Comparison of ENCODE assay signal across 8 cellular contexts in genomic region chr11:62123669-62124185, GRCh38. TPM values are rescaled to one million over a fixed set of nuclear protein-coding genes. Genes with fewer than 3 reads are reported as not detected.
DNase-seq lines count a peak whose midpoint lies in the region; ATAC-seq, FAIRE-seq and TF ChIP-seq lines count a peak whose summit lies in the region.

Gene INCENP (plus strand): TSS chr11:62124011. CDS start chr11:62128162, 4,151 bp downstream.

- TF ChIP-seq CTCF in GM12865 (IDR thresholded peaks at IDR 0.05; ENCODE audit: insufficient read depth, low read depth, low read length, missing control alignments), result no peak
- TF ChIP-seq CTCF in pancreas (IDR thresholded peaks at IDR 0.05), result no peak
- TF ChIP-seq CTCF in tibial artery (IDR thresholded peaks at IDR 0.05), result no peak

- peak; percentile 92 for FAIRE-seq in pancreas (lab: Jason Lieb, UNC)

- H3K27ac ChIP-seq in pancreas, result peak within 1 kb of the TSS in 2 of 4 donors; percentile 23 to 41
- peak within 1 kb of the TSS; percentile 64 to 67 for H3K27ac ChIP-seq in tibial artery

- H3K9me3 ChIP-seq in pancreas, result no peaks in the 10 kb centered on the region
- no peaks in the 10 kb centered on the region for H3K9me3 ChIP-seq in tibial artery

- 0% methylated on average over 36 to 39 of the region's 39 CpGs for WGBS in pancreas, 2 donors

- H3K36me3 ChIP-seq in pancreas (no peaks in the 10 kb centered on the region), tibial artery (peaks cover 0 to 9% (median 4%) of the 10 kb centered on the region in 3 donors)

- peak; percentile 95 for ATAC-seq in HG02759 (IDR thresholded peaks at IDR 0.05; ENCODE audit: unreplicated experiment)
- peak; percentile 99 for ATAC-seq in Right ventricle myocardium superior (ENCODE audit: poor library complexity)
- ATAC-seq in pancreas, result peak; percentile 98 to 100 (median 98)

- H3K4me3 ChIP-seq in GM12865 (ENCODE audit: low read depth, low read length) (peak within 1 kb of the TSS; percentile 97), pancreas (peak within 1 kb of the TSS; percentile 67 to 97 (median 90)), tibial artery (peak within 1 kb of the TSS; percentile 68 to 85)

- H3K27me3 ChIP-seq in pancreas, result no peaks in the 10 kb centered on the region
- no peaks in the 10 kb centered on the region for H3K27me3 ChIP-seq in tibial artery

- peak; percentile 98 for DNase-seq in GM12865 (ENCODE audit: low read depth)
- DNase-seq in NCI-H1417 (lab: John Stamatoyannopoulos, UW), result peak; percentile 98 to 100 (median 99)
- peak; percentile 94 to 99 for DNase-seq in SW 1271 (lab: John Stamatoyannopoulos, UW)
- DNase-seq in activated naive CD8-positive, alpha-beta T cell treated with anti-CD3 and anti-CD28 coated beads, Interleukin-2, amount 50 U/mL, for 16 hours (ENCODE audit: low read depth, low spot score), result peak; percentile 91
- DNase-seq in Right ventricle myocardium superior, result peak; percentile 98
- DNase-seq in pancreas, result peak; percentile 92 to 98 (median 97)
- peak; percentile 97 to 98 for DNase-seq in tibial artery

- intact Hi-C loops in Right ventricle myocardium superior (cut with DNase I), result no loop called here
- intact Hi-C loops in pancreas (cut with DNase I), result no loop called here
- intact Hi-C loops in tibial artery (cut with DNase I; ENCODE audit: low total_unique reads), result no loop called here

- H3K4me1 ChIP-seq in pancreas (peaks cover 0 to 11% (median 8%) of the 10 kb centered on the region in 3 donors), tibial artery (peaks cover 0 to 22% (median 13%) of the 10 kb centered on the region in 4 donors)

RNA-seq across cellular contexts. Expression of gene INCENP, which starts in this region (rescaled TPM):
- 10.3 TPM for total RNA-seq in Right ventricle myocardium superior
- total RNA-seq in pancreas, result 10 to 100 TPM in 2 of 6 donors, 1 to 10 TPM in 4; 6.2 to 15.0 (median 8.0) TPM
- polyA plus RNA-seq in pancreas, result 1 to 10 TPM; 3.7 to 4.8 TPM
